In genomic region chr4:160142579-160142978, GRCh38 we compare ENCODE assay signal across 17 cellular contexts.
DNase-seq lines count a peak whose midpoint lies in the region; ATAC-seq and TF ChIP-seq lines count a peak whose summit lies in the region.
"Had no signal": no experiment of that assay in that cellular context is flagged by ENCODE, and none has a peak within 500 bp of the region (broad histone marks: within the 10 kb centered on the region; RNA-seq: fewer than 3 reads in every experiment).

No MANE protein-coding gene starts in this region.

- TF ChIP-seq EP300 in upper lobe of left lung (IDR thresholded peaks at IDR 0.05), result no peak

- H3K27ac ChIP-seq in upper lobe of left lung, result no peak overlapping the region
- H3K27ac ChIP-seq: cardiac muscle cell, RWPE1, VCaP had no signal

- ATAC-seq in GM18499 (IDR thresholded peaks at IDR 0.05; ENCODE audit: insufficient read depth, unreplicated experiment), result peak; percentile 98
- peak; percentile 99 for ATAC-seq in GM19463 (IDR thresholded peaks at IDR 0.05; ENCODE audit: unreplicated experiment)
- peak; percentile 98 for ATAC-seq in HG02870 (IDR thresholded peaks at IDR 0.05; ENCODE audit: unreplicated experiment)
- ATAC-seq in HG03558 (IDR thresholded peaks at IDR 0.05; ENCODE audit: extremely low read depth, unreplicated experiment), result peak; percentile 99
- no peak for ATAC-seq in left cardiac atrium
- no peak for ATAC-seq in upper lobe of left lung (ENCODE audit: low FRiP score in 2 of 2)
- ATAC-seq: esophagus mucosa, natural killer cell had no signal

- H3K4me1 ChIP-seq in upper lobe of left lung, result no peaks in the 10 kb centered on the region

- TF ChIP-seq CTCF in type B pancreatic cell (conservative IDR thresholded peaks at IDR 0.05) (no peak), upper lobe of left lung (IDR thresholded peaks at IDR 0.05) (no peak)

- no peak overlapping the region for H3K4me3 ChIP-seq in upper lobe of left lung
- H3K4me3 ChIP-seq: cardiac muscle cell had no signal

- H3K36me3 Mint-ChIP-seq in type B pancreatic cell, result no peaks in the 10 kb centered on the region
- H3K36me3 Mint-ChIP-seq: natural killer cell had no signal

- no peaks in the 10 kb centered on the region for H3K9me3 ChIP-seq in upper lobe of left lung

- H3K36me3 ChIP-seq in upper lobe of left lung, result no peaks in the 10 kb centered on the region
- H3K36me3 ChIP-seq: cardiac muscle cell had no signal

- no peaks in the 10 kb centered on the region for H3K27me3 Mint-ChIP-seq in type B pancreatic cell
- H3K27me3 Mint-ChIP-seq: B cell had no signal

- DNase-seq in NCI-H2029 (lab: John Stamatoyannopoulos, UW) (no peak), left cardiac atrium (no peak), type B pancreatic cell (ENCODE audit: extremely low spot score, unreplicated experiment) (no peak), upper lobe of left lung (no peak)
- DNase-seq: natural killer cell; NCI-H187 treated with DMSO at 0.1 percent for 48 hours; stimulated activated naive CD4-positive, alpha-beta T cell treated with Interleukin-2 at 50 U/mL for 16 hours had no signal

- no peak overlapping the region for H3K27ac Mint-ChIP-seq in type B pancreatic cell
- H3K27ac Mint-ChIP-seq: activated T-helper 2 cell treated with anti-CD3 and anti-CD28 coated beads, Interferon-gamma antibody, Interleukin-2, Interleukin-4, amounts not matched to agents 10 μg/mL and 5 μg/mL and 100 μg/mL, durations not matched to agents 14 hours and 24 hours and 36 hours; B cell; natural killer cell had no signal

- H3K9me3 Mint-ChIP-seq in type B pancreatic cell, result no peaks in the 10 kb centered on the region

- no peaks in the 10 kb centered on the region for H3K27me3 ChIP-seq in upper lobe of left lung
- H3K27me3 ChIP-seq: cardiac muscle cell had no signal

- intact Hi-C loops in left cardiac atrium (cut with DNase I), result no loop called here

- 64 to 70% methylated on average over 2 of the region's 2 CpGs for WGBS in upper lobe of left lung, 2 donors

- TF ChIP-seq POLR2A in upper lobe of left lung (IDR thresholded peaks at IDR 0.05), result no peak

- no peak overlapping the region for H3K4me3 Mint-ChIP-seq in type B pancreatic cell
- H3K4me3 Mint-ChIP-seq: B cell, natural killer cell had no signal

- no peaks in the 10 kb centered on the region for H3K4me1 Mint-ChIP-seq in type B pancreatic cell (ENCODE audit: unreplicated experiment)
- H3K4me1 Mint-ChIP-seq: B cell, natural killer cell had no signal

Comparison
In these comparisons a context has a peak if more than half of its experiments do, and no peak if none do; other contexts are left out.
1. ATAC-seq: peak in GM18499 (single experiment), GM19463 (single experiment), HG02870 (single experiment) and HG03558 (single experiment); none in left cardiac atrium (0 of 2) and upper lobe of left lung (0 of 2).